Comparison of ENCODE assay signal across 2 cellular contexts in the genomic region with DNA sequence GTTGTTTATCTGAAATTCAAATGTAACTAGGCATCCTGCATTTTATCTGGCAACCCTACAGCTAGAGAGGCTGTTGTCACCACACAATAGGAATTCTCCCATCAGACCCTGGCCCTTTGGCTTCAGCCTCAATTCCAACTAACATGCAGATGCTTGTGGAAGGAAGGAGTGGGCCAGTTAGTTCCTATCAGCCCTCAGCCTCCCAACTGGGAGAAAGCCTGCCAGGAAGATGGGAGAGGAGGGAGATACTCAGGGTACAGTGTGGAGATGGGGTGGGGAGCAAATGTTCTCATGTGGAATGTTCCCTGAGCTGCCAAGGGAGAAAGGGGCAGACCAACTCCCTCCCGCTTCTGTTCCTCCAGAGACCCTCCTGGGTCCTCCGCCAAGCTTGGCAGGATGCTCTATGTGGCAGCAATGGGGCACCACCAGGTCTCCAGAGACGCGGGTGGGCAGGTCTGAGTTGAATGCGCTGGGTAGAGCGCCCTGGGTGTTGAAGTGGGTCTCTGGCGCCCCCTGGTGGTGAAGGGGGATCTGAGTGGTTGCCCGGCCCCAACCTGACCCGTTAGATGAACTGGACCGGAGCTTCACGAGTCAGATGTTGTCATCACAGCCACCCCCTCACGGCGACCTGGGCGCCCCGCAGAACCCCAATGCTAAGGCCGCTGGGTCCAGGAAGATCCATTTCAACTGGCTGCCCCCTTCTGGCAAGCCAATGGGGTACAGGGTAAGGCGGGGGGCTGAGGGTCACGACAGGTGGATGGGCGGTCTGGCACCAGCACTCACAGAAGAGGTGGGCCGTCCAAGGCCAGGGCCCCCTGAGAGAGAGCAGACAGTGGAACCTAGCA.
TF ChIP-seq lines count a peak whose summit lies in the region.

No MANE protein-coding gene starts in this region.

TF ChIP-seq in GM23338, 12 proteins besides CTCF, POLR2A, EP300 and RAD21:
- TF ChIP-seq, protein P1, sequence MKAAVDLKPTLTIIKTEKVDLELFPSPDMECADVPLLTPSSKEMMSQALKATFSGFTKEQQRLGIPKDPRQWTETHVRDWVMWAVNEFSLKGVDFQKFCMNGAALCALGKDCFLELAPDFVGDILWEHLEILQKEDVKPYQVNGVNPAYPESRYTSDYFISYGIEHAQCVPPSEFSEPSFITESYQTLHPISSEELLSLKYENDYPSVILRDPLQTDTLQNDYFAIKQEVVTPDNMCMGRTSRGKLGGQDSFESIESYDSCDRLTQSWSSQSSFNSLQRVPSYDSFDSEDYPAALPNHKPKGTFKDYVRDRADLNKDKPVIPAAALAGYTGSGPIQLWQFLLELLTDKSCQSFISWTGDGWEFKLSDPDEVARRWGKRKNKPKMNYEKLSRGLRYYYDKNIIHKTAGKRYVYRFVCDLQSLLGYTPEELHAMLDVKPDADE (IDR thresholded peaks at IDR 0.05): no peak
- TF ChIP-seq JUNB (IDR thresholded peaks at IDR 0.05; ENCODE audit: unreplicated experiment) (no peak), EZH2 (IDR thresholded peaks at IDR 0.05; ENCODE audit: low read depth, unreplicated experiment) (no peak), EZH2phosphoT487 (IDR thresholded peaks at IDR 0.05; ENCODE audit: unreplicated experiment) (no peak), POLR2AphosphoS5 (IDR thresholded peaks at IDR 0.05; ENCODE audit: low read depth) (no peak), CREB1 (CRISPR knock-in tag; IDR thresholded peaks at IDR 0.05; ENCODE audit: low read depth) (no peak), REST (IDR thresholded peaks at IDR 0.05; ENCODE audit: unreplicated experiment) (no peak)

TF ChIP-seq in WTC11, 78 proteins besides CTCF, POLR2A, EP300 and RAD21:
- TF ChIP-seq, protein P2, sequence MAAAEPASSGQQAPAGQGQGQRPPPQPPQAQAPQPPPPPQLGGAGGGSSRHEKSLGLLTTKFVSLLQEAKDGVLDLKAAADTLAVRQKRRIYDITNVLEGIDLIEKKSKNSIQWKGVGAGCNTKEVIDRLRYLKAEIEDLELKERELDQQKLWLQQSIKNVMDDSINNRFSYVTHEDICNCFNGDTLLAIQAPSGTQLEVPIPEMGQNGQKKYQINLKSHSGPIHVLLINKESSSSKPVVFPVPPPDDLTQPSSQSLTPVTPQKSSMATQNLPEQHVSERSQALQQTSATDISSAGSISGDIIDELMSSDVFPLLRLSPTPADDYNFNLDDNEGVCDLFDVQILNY (CRISPR knock-in tag; IDR thresholded peaks at IDR 0.05): no peak
- TF ChIP-seq ZNF671 (CRISPR knock-in tag; IDR thresholded peaks at IDR 0.05): no peak
- TF ChIP-seq, protein P3, sequence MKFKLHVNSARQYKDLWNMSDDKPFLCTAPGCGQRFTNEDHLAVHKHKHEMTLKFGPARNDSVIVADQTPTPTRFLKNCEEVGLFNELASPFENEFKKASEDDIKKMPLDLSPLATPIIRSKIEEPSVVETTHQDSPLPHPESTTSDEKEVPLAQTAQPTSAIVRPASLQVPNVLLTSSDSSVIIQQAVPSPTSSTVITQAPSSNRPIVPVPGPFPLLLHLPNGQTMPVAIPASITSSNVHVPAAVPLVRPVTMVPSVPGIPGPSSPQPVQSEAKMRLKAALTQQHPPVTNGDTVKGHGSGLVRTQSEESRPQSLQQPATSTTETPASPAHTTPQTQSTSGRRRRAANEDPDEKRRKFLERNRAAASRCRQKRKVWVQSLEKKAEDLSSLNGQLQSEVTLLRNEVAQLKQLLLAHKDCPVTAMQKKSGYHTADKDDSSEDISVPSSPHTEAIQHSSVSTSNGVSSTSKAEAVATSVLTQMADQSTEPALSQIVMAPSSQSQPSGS (CRISPR knock-in tag; IDR thresholded peaks at IDR 0.05; ENCODE audit: borderline replicate concordance, low read depth): no peak
TF ChIP-seq in WTC11: peak in this region for 0.
